In the genomic region with DNA sequence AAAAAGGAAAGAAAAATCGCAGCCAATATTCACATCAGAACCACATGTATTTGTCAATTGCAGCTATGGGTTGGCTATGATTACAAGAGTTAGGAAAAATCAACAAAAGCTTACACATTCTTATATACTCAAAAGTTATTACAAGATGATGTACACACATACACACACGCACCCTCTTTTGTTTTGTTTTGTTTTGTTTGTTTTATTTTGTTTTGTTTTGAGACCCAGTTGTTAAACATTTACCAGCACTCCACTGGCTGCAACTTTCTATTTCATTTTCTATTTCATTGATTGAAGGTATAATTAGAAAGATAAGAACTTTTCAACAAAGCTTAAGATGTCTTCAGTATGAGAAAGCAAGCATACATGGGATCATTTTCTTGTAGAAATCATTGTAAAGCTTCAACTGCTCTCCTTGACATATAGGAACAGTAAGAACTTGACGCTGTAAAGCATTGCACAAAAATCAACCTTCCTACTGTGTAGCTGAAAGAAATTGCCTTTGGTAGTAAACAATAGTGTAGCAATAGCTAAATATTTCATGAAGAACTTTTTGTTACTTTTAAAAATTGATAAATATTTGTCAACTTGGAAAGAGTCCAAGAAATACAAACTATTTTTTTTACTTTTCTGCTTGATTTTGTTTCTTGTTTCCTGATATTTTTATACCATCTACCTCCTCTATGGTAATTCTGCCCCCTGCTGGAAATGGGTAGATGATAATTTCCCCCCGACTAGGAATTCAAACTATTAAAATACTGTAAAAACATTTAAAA, we compare ENCODE assay signal across 9 cellular contexts.
DNase-seq lines count a peak whose midpoint lies in the region; ATAC-seq, FAIRE-seq and TF ChIP-seq lines count a peak whose summit lies in the region.
"Had no signal": no experiment of that assay in that cellular context is flagged by ENCODE, and none has a peak within 500 bp of the region (broad histone marks: within the 10 kb centered on the region; RNA-seq: fewer than 3 reads in every experiment).

No MANE protein-coding gene starts in this region.

- no peaks in the 10 kb centered on the region for H3K4me1 ChIP-seq in heart left ventricle
- no peaks in the 10 kb centered on the region for H3K4me1 ChIP-seq in foreskin keratinocyte

- DNase-seq in heart left ventricle (no peak), cardiac septum (ENCODE audit: low spot score) (no peak), RPMI8226 (peak; percentile 10), foreskin keratinocyte (peak in 1 of 2 donors; percentile 39), urothelium cell line (ENCODE audit: low spot score) (peak; percentile 26), coronary artery (ENCODE audit: low spot score) (no peak)
- DNase-seq: NCI-H1105 had no signal

- TF ChIP-seq CTCF in heart left ventricle (IDR thresholded peaks at IDR 0.05): peak in 8 of 12 donors; percentile 6 to 33 (median 19)
- TF ChIP-seq CTCF in foreskin keratinocyte (conservative IDR thresholded peaks at IDR 0.05): peak; percentile 85
- TF ChIP-seq CTCF in coronary artery (IDR thresholded peaks at IDR 0.05): no peak

- no peak for ATAC-seq in heart left ventricle
- ATAC-seq in foreskin keratinocyte: peak; percentile 38
- no peak for ATAC-seq in HG02610 (IDR thresholded peaks at IDR 0.05; ENCODE audit: unreplicated experiment)
- ATAC-seq in GM21515 (IDR thresholded peaks at IDR 0.05; ENCODE audit: unreplicated experiment): no peak

- intact Hi-C loops in heart left ventricle (cut with DNase I) (loop anchor here in 1 of 10 donors (10.0 kb wide), 1 partner anchor 262 kb away; no protein-coding TSS in a partner anchor), cardiac septum (cut with DNase I) (no loop called here)

- no peak for TF ChIP-seq POLR2A in heart left ventricle (IDR thresholded peaks at IDR 0.05)

- no peaks in the 10 kb centered on the region for H3K9me3 ChIP-seq in heart left ventricle

- no peak overlapping the region for H3K27ac ChIP-seq in heart left ventricle
- no peak overlapping the region for H3K27ac ChIP-seq in foreskin keratinocyte
- H3K27ac ChIP-seq in coronary artery: no peak overlapping the region

- no peaks in the 10 kb centered on the region for H3K36me3 ChIP-seq in heart left ventricle

- WGBS in heart left ventricle, 4 donors: 51 to 60% (median 54%) methylated on average over 4 of the region's 4 CpGs

- H3K4me3 ChIP-seq in heart left ventricle (no peak overlapping the region), coronary artery (no peak overlapping the region)

- no peak for FAIRE-seq in urothelium cell line (lab: Jason Lieb, UNC)

- peaks cover 0 to 3% (median 0%) of the 10 kb centered on the region in 9 donors for H3K27me3 ChIP-seq in heart left ventricle
- H3K27me3 ChIP-seq in foreskin keratinocyte: no peaks in the 10 kb centered on the region

Comparison
In these comparisons a context has a peak if more than half of its experiments do, and no peak if none do; other contexts are left out.
1. DNase-seq: peak in RPMI8226 (single experiment) and urothelium cell line (single experiment); none in heart left ventricle (0 of 5), cardiac septum (single experiment) and coronary artery (single experiment).